ENCODE assay signal across 8 cellular contexts in genomic region chr6:73388800-73389512, GRCh38. TPM values are rescaled to one million over a fixed set of nuclear protein-coding genes. Genes with fewer than 3 reads are reported as not detected.
DNase-seq lines count a peak whose midpoint lies in the region; ATAC-seq, FAIRE-seq and TF ChIP-seq lines count a peak whose summit lies in the region.

No MANE protein-coding gene starts in this region.

- DNase-seq in DMS153 (lab: John Stamatoyannopoulos, UW) (peak; percentile 51), HK-2 (ENCODE audit: unreplicated experiment) (peak; percentile 74), SK-MEL-5 (ENCODE audit: low read depth, low spot score) (peak; percentile 76), heart right ventricle (peak; percentile 13 to 39), progenitor cell of endocrine pancreas (ENCODE audit: low spot score, unreplicated experiment) (peak; percentile 37), urothelium cell line (ENCODE audit: low spot score) (peak; percentile 79)

- no peaks in the 10 kb centered on the region for H3K9me3 ChIP-seq in heart right ventricle

- peaks cover 0 to 12% (median 0%) of the 10 kb centered on the region in 7 donors for H3K27me3 ChIP-seq in heart right ventricle

- no peaks in the 10 kb centered on the region for H3K36me3 ChIP-seq in heart right ventricle

- no peaks in the 10 kb centered on the region for H3K27me3 Mint-ChIP-seq in activated naive CD8-positive, alpha-beta T cell
- peaks cover 17% of the 10 kb centered on the region for H3K27me3 Mint-ChIP-seq in progenitor cell of endocrine pancreas

- peak overlapping the region; percentile 79 for H3K4me3 Mint-ChIP-seq in activated naive CD8-positive, alpha-beta T cell
- H3K4me3 Mint-ChIP-seq in progenitor cell of endocrine pancreas (ENCODE audit: low read depth) = peak overlapping the region; percentile 76

- in situ Hi-C loops in SK-MEL-5 (cut with HindIII; ENCODE audit: low pct_unique_long_range_greater_than_20kb, low sequenced_read_pairs) = no loop called here

- peaks cover 20% of the 10 kb centered on the region for H3K4me1 Mint-ChIP-seq in activated naive CD8-positive, alpha-beta T cell (ENCODE audit: low read depth)
- peaks cover 1% of the 10 kb centered on the region for H3K4me1 Mint-ChIP-seq in progenitor cell of endocrine pancreas (ENCODE audit: low read depth)

- peaks cover 0 to 14% (median 4%) of the 10 kb centered on the region in 9 donors for H3K4me1 ChIP-seq in heart right ventricle

- 2 to 3% methylated on average over 38 of the region's 38 CpGs for WGBS in heart right ventricle, 2 donors

- no peaks in the 10 kb centered on the region for H3K9me3 Mint-ChIP-seq in activated naive CD8-positive, alpha-beta T cell (ENCODE audit: low read depth)
- no peaks in the 10 kb centered on the region for H3K9me3 Mint-ChIP-seq in progenitor cell of endocrine pancreas (ENCODE audit: low read depth)

- peak; percentile 14 to 68 (median 52) for TF ChIP-seq CTCF in heart right ventricle (IDR thresholded peaks at IDR 0.05)
- TF ChIP-seq CTCF in progenitor cell of endocrine pancreas (IDR thresholded peaks at IDR 0.05; ENCODE audit: unreplicated experiment) = peak; percentile 58

- peak; percentile 72 for ATAC-seq in GM19455 (IDR thresholded peaks at IDR 0.05; ENCODE audit: unreplicated experiment)
- peak; percentile 51 to 87 (median 76) for ATAC-seq in heart right ventricle

- H3K4me3 ChIP-seq in heart right ventricle = peak overlapping the region in 9 of 10 donors; percentile 31 to 60 (median 56)

- H3K27ac ChIP-seq in heart right ventricle = peak overlapping the region in 4 of 10 donors; percentile 2 to 80 (median 18)

- intact Hi-C loops in heart right ventricle (cut with DNase I) = no loop called here

- FAIRE-seq in urothelium cell line (lab: Jason Lieb, UNC) = no peak

- no peaks in the 10 kb centered on the region for H3K36me3 Mint-ChIP-seq in activated naive CD8-positive, alpha-beta T cell
- no peaks in the 10 kb centered on the region for H3K36me3 Mint-ChIP-seq in progenitor cell of endocrine pancreas (ENCODE audit: insufficient read depth)

- H3K27ac Mint-ChIP-seq in activated naive CD8-positive, alpha-beta T cell = no peak overlapping the region
- peak overlapping the region; percentile 71 for H3K27ac Mint-ChIP-seq in progenitor cell of endocrine pancreas

RNA-seq across cellular contexts. Expression of gene DDX43, which starts 5.7 kb away (rescaled TPM):
- total RNA-seq in SK-MEL-5 (2014; rRNA removed; shearing (Covaris generic)) = not detected in 2 replicates
- not detected in 2 replicates for polyA plus RNA-seq in SK-MEL-5 (2015; cell fraction: cytosol; rRNA removed)
- not detected in 2 replicates for polyA plus RNA-seq in SK-MEL-5 (2015; cell fraction: nucleus; rRNA removed)
- total RNA-seq in heart right ventricle (under 1 TPM in 9 of 10 donors, not detected in 1; 0.09 to 0.78 (median 0.26) TPM), progenitor cell of endocrine pancreas (not detected in 2 replicates)
- polyA plus RNA-seq in heart right ventricle = under 1 TPM; 0.12 to 0.37 TPM

RNA-seq across cellular contexts. Expression of gene OOEP, which starts 19.3 kb away (rescaled TPM):
- not detected in 2 replicates for total RNA-seq in SK-MEL-5 (2014; rRNA removed; shearing (Covaris generic))
- polyA plus RNA-seq in SK-MEL-5 (2015; cell fraction: cytosol; rRNA removed) = not detected in 2 replicates
- not detected in 2 replicates for polyA plus RNA-seq in SK-MEL-5 (2015; cell fraction: nucleus; rRNA removed)
- total RNA-seq in heart right ventricle (not detected), progenitor cell of endocrine pancreas (not detected in 2 replicates)
- under 1 TPM in 1 of 2 donors, not detected in 1; 0.03 TPM for polyA plus RNA-seq in heart right ventricle

RNA-seq across cellular contexts. Expression of gene KHDC3L, which starts 26.5 kb away (rescaled TPM):
- total RNA-seq in SK-MEL-5 (2014; rRNA removed; shearing (Covaris generic)) = not detected in 2 replicates
- not detected in 2 replicates for polyA plus RNA-seq in SK-MEL-5 (2015; cell fraction: cytosol; rRNA removed)
- not detected in 2 replicates for polyA plus RNA-seq in SK-MEL-5 (2015; cell fraction: nucleus; rRNA removed)
- total RNA-seq in heart right ventricle = not detected
- polyA plus RNA-seq in heart right ventricle = not detected
- total RNA-seq in progenitor cell of endocrine pancreas = not detected in 2 replicates

RNA-seq across cellular contexts. Expression of gene DPPA5, which starts 34.9 kb away (rescaled TPM):
- not detected in 2 replicates for total RNA-seq in SK-MEL-5 (2014; rRNA removed; shearing (Covaris generic))
- polyA plus RNA-seq in SK-MEL-5 (2015; cell fraction: cytosol; rRNA removed) = not detected in 2 replicates
- not detected in 2 replicates for polyA plus RNA-seq in SK-MEL-5 (2015; cell fraction: nucleus; rRNA removed)
- total RNA-seq in heart right ventricle (not detected), progenitor cell of endocrine pancreas (not detected in 2 replicates)
- not detected for polyA plus RNA-seq in heart right ventricle

Comparison
In these comparisons a context has a peak if more than half of its experiments do, and no peak if none do; other contexts are left out.
1. DNase-seq: peak in every context shown above with its lines; median percentile 79 in urothelium cell line; 76 in SK-MEL-5; 74 in HK-2; 51 in DMS153; 37 in progenitor cell of endocrine pancreas; 26 in heart right ventricle.